In the genomic region with DNA sequence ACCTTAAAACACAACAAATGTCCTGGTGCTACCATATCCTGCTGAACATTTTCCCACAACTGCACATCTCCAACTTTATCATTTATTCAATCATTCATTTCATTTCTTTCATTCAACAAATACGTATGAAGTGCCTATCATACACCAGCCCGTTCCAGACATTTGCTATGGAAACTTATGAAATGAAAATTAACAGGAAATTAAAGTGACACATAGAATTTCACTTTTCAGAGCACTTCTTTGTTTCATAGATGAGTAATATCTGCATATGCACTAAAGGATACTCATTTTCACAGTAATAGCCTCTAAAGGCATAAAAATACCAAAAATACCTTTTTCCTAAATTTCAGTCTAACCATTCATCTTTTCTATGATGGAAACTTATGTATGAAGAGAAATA, we compare ENCODE assay signal across 20 cellular contexts. TPM values are rescaled to one million over a fixed set of nuclear protein-coding genes. Genes with fewer than 3 reads are reported as not detected.
DNase-seq lines count a peak whose midpoint lies in the region; ATAC-seq and TF ChIP-seq lines count a peak whose summit lies in the region.
"Had no signal": no experiment of that assay in that cellular context is flagged by ENCODE, and none has a peak within 500 bp of the region (broad histone marks: within the 10 kb centered on the region; RNA-seq: fewer than 3 reads in every experiment).

No MANE protein-coding gene starts in this region.

- no peaks in the 10 kb centered on the region for H3K36me3 ChIP-seq in breast epithelium

- CTCF ChIA-PET in activated CD4-positive, alpha-beta T cell treated with anti-CD3 and anti-CD28 coated beads for 36 hours (lab: Charles Lee) = interaction anchor here (0.7 to 0.8 kb wide), 2 partner anchors 19 to 345 kb away, joined by 3 read pairs; no protein-coding TSS in a partner anchor
- CTCF ChIA-PET in MCF 10A (lab: Yijun Ruan, JAX) = interaction anchor here (0.6 to 0.9 kb wide), 2 partner anchors 8 to 24 kb away, joined by 3 to 6 read pairs; no protein-coding TSS in a partner anchor

- H3K27me3 Mint-ChIP-seq in activated CD4-positive, alpha-beta T cell treated with anti-CD3 and anti-CD28 coated beads for 36 hours = no peaks in the 10 kb centered on the region
- H3K27me3 Mint-ChIP-seq in MCF 10A (ENCODE audit: insufficient read depth, unreplicated experiment) = no peaks in the 10 kb centered on the region
- no peaks in the 10 kb centered on the region for H3K27me3 Mint-ChIP-seq in activated naive CD8-positive, alpha-beta T cell

- peak; percentile 76 for ATAC-seq in activated CD4-positive, alpha-beta T cell treated with anti-CD3 and anti-CD28 coated beads for 36 hours
- peak; percentile 76 for ATAC-seq in stimulated activated naive CD8-positive, alpha-beta T cell treated with anti-CD3 and anti-CD28 coated beads, Interleukin-15, Interleukin-2, amounts not matched to agents 100 U/mL and 50 U/mL, for 24 hours
- ATAC-seq in HG03159 (IDR thresholded peaks at IDR 0.05; ENCODE audit: unreplicated experiment) (no peak), GM19467 (IDR thresholded peaks at IDR 0.05; ENCODE audit: unreplicated experiment) (no peak)
- ATAC-seq: CD8-positive, alpha-beta T cell; HepG2 had no signal

- H3K4me3 Mint-ChIP-seq in activated CD4-positive, alpha-beta T cell treated with anti-CD3 and anti-CD28 coated beads for 36 hours = no peak overlapping the region
- no peak overlapping the region for H3K4me3 Mint-ChIP-seq in MCF 10A (ENCODE audit: unreplicated experiment)
- peak overlapping the region; percentile 35 for H3K4me3 Mint-ChIP-seq in activated naive CD8-positive, alpha-beta T cell
- H3K4me3 Mint-ChIP-seq: CD8-positive, alpha-beta T cell; HFFc6 had no signal

- peak overlapping the region; percentile 52 for H3K27ac Mint-ChIP-seq in activated CD4-positive, alpha-beta T cell treated with anti-CD3 and anti-CD28 coated beads for 36 hours
- peak overlapping the region; percentile 55 for H3K27ac Mint-ChIP-seq in MCF 10A (ENCODE audit: low read depth, unreplicated experiment)
- H3K27ac Mint-ChIP-seq in activated naive CD8-positive, alpha-beta T cell = peak overlapping the region; percentile 86
- H3K27ac Mint-ChIP-seq: CD8-positive, alpha-beta T cell; HFFc6 had no signal

- H3K4me1 Mint-ChIP-seq in activated CD4-positive, alpha-beta T cell treated with anti-CD3 and anti-CD28 coated beads for 36 hours = peaks cover 55% of the 10 kb centered on the region
- H3K4me1 Mint-ChIP-seq in MCF 10A (ENCODE audit: insufficient read depth, unreplicated experiment) = peaks cover 5% of the 10 kb centered on the region
- H3K4me1 Mint-ChIP-seq in activated naive CD8-positive, alpha-beta T cell (ENCODE audit: low read depth) = peaks cover 39% of the 10 kb centered on the region

- no peak overlapping the region for H3K27ac ChIP-seq in breast epithelium

- intact Hi-C loops in activated CD4-positive, alpha-beta T cell treated with anti-CD3 and anti-CD28 coated beads for 36 hours (cut with DNase I, micrococcal nuclease) = no loop called here
- intact Hi-C loops in MCF 10A (cut with micrococcal nuclease) = no loop called here
- intact Hi-C loops in breast epithelium (cut with DNase I; ENCODE audit: low total_unique reads) = no loop called here

- H3K4me3 ChIP-seq in breast epithelium = no peak overlapping the region

- no peaks in the 10 kb centered on the region for H3K9me3 ChIP-seq in breast epithelium

- POLR2A ChIA-PET in activated CD4-positive, alpha-beta T cell treated with anti-CD3 and anti-CD28 coated beads for 36 hours (lab: Charles Lee) = no interaction called here
- POLR2A ChIA-PET in MCF 10A (lab: Yijun Ruan, JAX) = interaction anchor here (0.7 to 1.6 kb wide), 3 partner anchors 10 to 60 kb away, joined by 3 to 6 read pairs (median 3); partner anchors contain the start of gene GMFB

- DNase-seq in activated CD4-positive, alpha-beta T cell treated with anti-CD3 and anti-CD28 coated beads for 36 hours = no peak
- DNase-seq in activated CD4-positive, alpha-beta T cell treated with anti-CD3 and anti-CD28 coated beads, Interleukin-2, amount 50 U/mL, for 48 hours = no peak
- DNase-seq in MCF 10A (ENCODE audit: unreplicated experiment) (no peak), breast epithelium (ENCODE audit: low spot score in 2 of 2) (no peak)
- DNase-seq in stimulated activated naive CD8-positive, alpha-beta T cell treated with anti-CD3 and anti-CD28 coated beads, Interleukin-15, Interleukin-2, amounts not matched to agents 100 U/mL and 50 U/mL, for 24 hours = no peak
- DNase-seq: 8988T; CD8-positive, alpha-beta T cell; DMS79; HFFc6; KG1; NCI-H1048; NCI-H1436 treated with DMSO at 0.1 percent for 48 hours; NCI-H2029 treated with DMSO at 0.1 percent for 48 hours; NCI-H2171 treated with DMSO at 0.1 percent for 48 hours; NCI-H446 treated with DMSO at 0.1 percent for 48 hours; OCI-M1 had no signal

- no peaks in the 10 kb centered on the region for H3K27me3 ChIP-seq in breast epithelium

- no peak for TF ChIP-seq POLR2A in breast epithelium (IDR thresholded peaks at IDR 0.05)

- H3K4me1 ChIP-seq in breast epithelium = no peaks in the 10 kb centered on the region

- TF ChIP-seq CTCF in MCF 10A (IDR thresholded peaks at IDR 0.05; ENCODE audit: unreplicated experiment) (no peak), breast epithelium (IDR thresholded peaks at IDR 0.05) (no peak)

- peaks cover 59% of the 10 kb centered on the region for H3K36me3 Mint-ChIP-seq in activated CD4-positive, alpha-beta T cell treated with anti-CD3 and anti-CD28 coated beads for 36 hours (ENCODE audit: low read depth)
- peaks cover 71% of the 10 kb centered on the region for H3K36me3 Mint-ChIP-seq in MCF 10A (ENCODE audit: insufficient read depth, unreplicated experiment)
- H3K36me3 Mint-ChIP-seq in activated naive CD8-positive, alpha-beta T cell = peaks cover 2% of the 10 kb centered on the region

- BruUV-seq in MCF 10A (replicated peaks; lab: Mats Ljungman, UMichigan) = no TSS peak

- H3K9me3 Mint-ChIP-seq in activated CD4-positive, alpha-beta T cell treated with anti-CD3 and anti-CD28 coated beads for 36 hours (ENCODE audit: low read depth) = no peaks in the 10 kb centered on the region
- no peaks in the 10 kb centered on the region for H3K9me3 Mint-ChIP-seq in MCF 10A (ENCODE audit: unreplicated experiment)
- no peaks in the 10 kb centered on the region for H3K9me3 Mint-ChIP-seq in activated naive CD8-positive, alpha-beta T cell (ENCODE audit: low read depth)
- H3K9me3 Mint-ChIP-seq: CD8-positive, alpha-beta T cell; HFFc6 had no signal

RNA-seq across cellular contexts. Expression of gene CNIH1, which starts 12.6 kb away (rescaled TPM):
- total RNA-seq in activated CD4-positive, alpha-beta T cell treated with anti-CD3 and anti-CD28 coated beads for 36 hours = 100 to 1,000 TPM in 1 of 2 experiments, 10 to 100 TPM in 1; 86.6 to 109 TPM
- total RNA-seq in MCF 10A (2022) = 217 and 228 TPM in 2 replicates
- total RNA-seq in breast epithelium = 100 to 1,000 TPM; 120 to 200 (median 146) TPM

RNA-seq across cellular contexts. Expression of gene CDKN3, which starts 31.7 kb away (rescaled TPM):
- 100 to 1,000 TPM in 1 of 2 experiments, 10 to 100 TPM in 1; 86.7 to 133 TPM for total RNA-seq in activated CD4-positive, alpha-beta T cell treated with anti-CD3 and anti-CD28 coated beads for 36 hours
- total RNA-seq in MCF 10A (2022) = 66.4 and 66.5 TPM in 2 replicates
- total RNA-seq in breast epithelium = 1 to 10 TPM; 2.0 to 4.3 (median 2.9) TPM

Comparison
In these comparisons a context has a peak if more than half of its experiments do, and no peak if none do; other contexts are left out.
1. RNA of gene CDKN3, which starts 31.7 kb away (total RNA-seq): 86.7 to 133 TPM in activated CD4-positive, alpha-beta T cell treated with anti-CD3 and anti-CD28 coated beads for 36 hours and 66.4 to 66.5 TPM in MCF 10A; 2.0 to 4.3 TPM in breast epithelium; every median in the first group is over 10 times any median in the second.
2. ATAC-seq: peak in activated CD4-positive, alpha-beta T cell treated with anti-CD3 and anti-CD28 coated beads for 36 hours (single experiment) and stimulated activated naive CD8-positive, alpha-beta T cell treated with anti-CD3 and anti-CD28 coated beads, Interleukin-15, Interleukin-2, amounts not matched to agents 100 U/mL and 50 U/mL, for 24 hours (single experiment); none in HG03159 (single experiment) and GM19467 (single experiment).
3. Peak in every context shown above with its lines, with median percentiles within 50 percentile points of each other: H3K27ac Mint-ChIP-seq.